In genomic region chr11:48210052-48210451, GRCh38 we compare ENCODE assay signal across 16 cellular contexts. TPM values are rescaled to one million over a fixed set of nuclear protein-coding genes. Genes with fewer than 3 reads are reported as not detected.
DNase-seq lines count a peak whose midpoint lies in the region; ATAC-seq and TF ChIP-seq lines count a peak whose summit lies in the region.
"Had no signal": no experiment of that assay in that cellular context is flagged by ENCODE, and none has a peak within 500 bp of the region (broad histone marks: within the 10 kb centered on the region; RNA-seq: fewer than 3 reads in every experiment).

No MANE protein-coding gene starts in this region.

- H3K9me3 ChIP-seq in NT2/D1 (ENCODE audit: insufficient read depth, low read length), result no peaks in the 10 kb centered on the region
- H3K9me3 ChIP-seq: thoracic aorta had no signal

- no peaks in the 10 kb centered on the region for H3K4me1 ChIP-seq in NT2/D1 (ENCODE audit: insufficient read depth, insufficient read length)

- no peaks in the 10 kb centered on the region for H3K4me1 Mint-ChIP-seq in activated T-cell treated with anti-CD3 and anti-CD28 coated beads, Interleukin-2, amount 50 U/mL, for 72 hours (ENCODE audit: low read depth)
- H3K4me1 Mint-ChIP-seq: activated B cell treated with CpG ODN at 0.5 μM for 24 hours had no signal

- TF ChIP-seq CTCF in AG09319 (IDR thresholded peaks at IDR 0.05; ENCODE audit: low read depth, low read length) (peak; percentile 15), GM12864 (IDR thresholded peaks at IDR 0.05; ENCODE audit: low read depth, low read length, missing control alignments) (peak; percentile 16), fibroblast of mammary gland (conservative IDR thresholded peaks at IDR 0.05; ENCODE audit: control insufficient read depth, insufficient read depth, low read depth, low read length) (peak; percentile 20)

- H3K4me3 ChIP-seq in GM12864 (ENCODE audit: low read depth, low read length) (no peak overlapping the region), NT2/D1 (ENCODE audit: insufficient read length, low read depth) (no peak overlapping the region), fibroblast of mammary gland (ENCODE audit: control insufficient read depth, low read depth, low read length) (no peak overlapping the region)
- H3K4me3 ChIP-seq: thoracic aorta had no signal

- H3K36me3 Mint-ChIP-seq in activated T-cell treated with anti-CD3 and anti-CD28 coated beads, Interleukin-2, amount 50 U/mL, for 72 hours (ENCODE audit: insufficient read depth in 2 of 2), result no peaks in the 10 kb centered on the region

- no peak for ATAC-seq in activated T-cell treated with anti-CD3 and anti-CD28 coated beads, Interleukin-2, amount 50 U/mL, for 72 hours (replicated peaks in 1 of 2)

- no peaks in the 10 kb centered on the region for H3K9me3 Mint-ChIP-seq in activated T-cell treated with anti-CD3 and anti-CD28 coated beads, Interleukin-2, amount 50 U/mL, for 72 hours
- H3K9me3 Mint-ChIP-seq: activated B cell treated with CpG ODN at 0.5 μM for 24 hours had no signal

- no peaks in the 10 kb centered on the region for H3K36me3 ChIP-seq in NT2/D1 (ENCODE audit: insufficient read depth, insufficient read length, low read length)
- H3K36me3 ChIP-seq: thoracic aorta had no signal

- DNase-seq in AG09319 (ENCODE audit: extremely low read depth, low read depth) (no peak), GM12864 (ENCODE audit: low read depth) (no peak), NT2/D1 (ENCODE audit: low read depth, low spot score) (peak; percentile 22), fibroblast of mammary gland (ENCODE audit: low read depth) (peak; percentile 5), substantia nigra (lab: John Stamatoyannopoulos, UW) (no peak), globus pallidus (ENCODE audit: low spot score) (no peak), NCI-H446 treated with DMSO at 0.1 percent for 48 hours (lab: John Stamatoyannopoulos, UW) (no peak)
- DNase-seq in activated T-cell treated with anti-CD3 and anti-CD28 coated beads, Interleukin-2, amount 50 U/mL, for 72 hours, result no peak
- DNase-seq: activated B cell treated with CpG ODN at 0.5 μM for 24 hours; activated effector memory CD4-positive, alpha-beta T cell treated with Interleukin-2 at 50 U/mL for 16 hours; DMS79; mesenchymal stem cell; NCI-H187 had no signal

- H3K27me3 Mint-ChIP-seq in activated T-cell treated with anti-CD3 and anti-CD28 coated beads, Interleukin-2, amount 50 U/mL, for 72 hours (ENCODE audit: low read depth), result peaks cover 17% of the 10 kb centered on the region
- H3K27me3 Mint-ChIP-seq: progenitor cell of endocrine pancreas had no signal

- no peak overlapping the region for H3K27ac Mint-ChIP-seq in activated T-cell treated with anti-CD3 and anti-CD28 coated beads, Interleukin-2, amount 50 U/mL, for 72 hours
- H3K27ac Mint-ChIP-seq: activated B cell treated with CpG ODN at 0.5 μM for 24 hours, progenitor cell of endocrine pancreas had no signal

- no peak overlapping the region for H3K27ac ChIP-seq in substantia nigra (ENCODE audit: low read depth, low read length, poor library complexity, severe bottlenecking)
- H3K27ac ChIP-seq: thoracic aorta had no signal

- H3K27me3 ChIP-seq in NT2/D1 (ENCODE audit: insufficient read depth, insufficient read length), result no peaks in the 10 kb centered on the region

- H3K4me3 Mint-ChIP-seq in activated T-cell treated with anti-CD3 and anti-CD28 coated beads, Interleukin-2, amount 50 U/mL, for 72 hours, result no peak overlapping the region
- H3K4me3 Mint-ChIP-seq: activated B cell treated with CpG ODN at 0.5 μM for 24 hours had no signal

- H3K9ac ChIP-seq in NT2/D1 (ENCODE audit: insufficient read length, low read depth), result no peak overlapping the region

RNA-seq across cellular contexts. Expression of gene OR4B1, which starts 6.6 kb away (rescaled TPM):
- not detected for total RNA-seq in activated T-cell treated with anti-CD3 and anti-CD28 coated beads, Interleukin-2, amount 50 U/mL, for 72 hours
- total RNA-seq: activated B cell treated with CpG ODN at 0.5 μM for 24 hours, cerebellum, progenitor cell of endocrine pancreas, thoracic aorta had no signal

RNA-seq across cellular contexts. Expression of gene OR4X2, which starts 34.9 kb away (rescaled TPM):
- total RNA-seq in activated T-cell treated with anti-CD3 and anti-CD28 coated beads, Interleukin-2, amount 50 U/mL, for 72 hours, result not detected
- total RNA-seq: activated B cell treated with CpG ODN at 0.5 μM for 24 hours, cerebellum, progenitor cell of endocrine pancreas, thoracic aorta had no signal

RNA-seq across cellular contexts. Expression of gene OR4X1, which starts 53.6 kb away (rescaled TPM):
- total RNA-seq in activated T-cell treated with anti-CD3 and anti-CD28 coated beads, Interleukin-2, amount 50 U/mL, for 72 hours, result not detected
- total RNA-seq: activated B cell treated with CpG ODN at 0.5 μM for 24 hours, cerebellum, progenitor cell of endocrine pancreas, thoracic aorta had no signal

Comparison
In these comparisons a context has a peak if more than half of its experiments do, and no peak if none do; other contexts are left out.
1. DNase-seq: peak in NT2/D1 (single experiment) and fibroblast of mammary gland (single experiment); none in AG09319 (single experiment), GM12864 (single experiment), substantia nigra (0 of 49), globus pallidus (single experiment), NCI-H446 treated with DMSO at 0.1 percent for 48 hours (single experiment) and activated T-cell treated with anti-CD3 and anti-CD28 coated beads, Interleukin-2, amount 50 U/mL, for 72 hours (0 of 2).
2. Peak in every context shown above with its lines, with median percentiles within 50 percentile points of each other: CTCF ChIP-seq.